In genomic region chr20:58845706-58846105, GRCh38 we compare ENCODE assay signal across 20 cellular contexts. TPM values are rescaled to one million over a fixed set of nuclear protein-coding genes. Genes with fewer than 3 reads are reported as not detected.
DNase-seq lines count a peak whose midpoint lies in the region; ATAC-seq and TF ChIP-seq lines count a peak whose summit lies in the region.
"Had no signal": no experiment of that assay in that cellular context is flagged by ENCODE, and none has a peak within 500 bp of the region (broad histone marks: within the 10 kb centered on the region; RNA-seq: fewer than 3 reads in every experiment).

No MANE protein-coding gene starts in this region.

- no peak for DNase-seq in WTC11 (ENCODE audit: low spot score)
- no peak for DNase-seq in glutamatergic neuron
- DNase-seq in neural crest cell (ENCODE audit: low read depth, low spot score) = no peak
- DNase-seq in type B pancreatic cell (ENCODE audit: extremely low spot score, unreplicated experiment) = no peak
- no peak for DNase-seq in NCI-H2029 (lab: John Stamatoyannopoulos, UW)
- DNase-seq: C1 segment of cervical spinal cord; Calu3; CD4-positive, alpha-beta memory T cell; COR-L47; DMS53; DMS79 treated with DMSO at 0.1 percent for 48 hours; GF-D8; GM23248; H7; HFFc6 had no signal

- H3K4me1 ChIP-seq in HEK293 (ENCODE audit: control insufficient read depth, insufficient read depth, low read length) = no peaks in the 10 kb centered on the region

- TF ChIP-seq CTCF in HEK293 (tag by site-specific recombination; IDR thresholded peaks at IDR 0.05) (no peak), WTC11 (IDR thresholded peaks at IDR 0.05) (no peak), glutamatergic neuron (IDR thresholded peaks at IDR 0.05; ENCODE audit: partially characterized antibody, unreplicated experiment) (no peak), neural crest cell (conservative IDR thresholded peaks at IDR 0.05) (no peak), type B pancreatic cell (conservative IDR thresholded peaks at IDR 0.05) (no peak)

- peaks cover 6% of the 10 kb centered on the region for H3K27me3 Mint-ChIP-seq in WTC11 (ENCODE audit: low read depth)
- H3K27me3 Mint-ChIP-seq in glutamatergic neuron (ENCODE audit: unreplicated experiment) = peaks cover 8% of the 10 kb centered on the region
- peaks cover 98% of the 10 kb centered on the region for H3K27me3 Mint-ChIP-seq in neural crest cell (ENCODE audit: low read depth)
- H3K27me3 Mint-ChIP-seq in type B pancreatic cell = peaks cover 80% of the 10 kb centered on the region

- CTCF ChIA-PET in HEK293 (lab: Yijun Ruan, JAX) = interaction anchor here (0.9 to 1.8 kb wide), 3 partner anchors 31 to 364 kb away, joined by 3 to 6 read pairs (median 3); no protein-coding TSS in a partner anchor
- CTCF ChIA-PET in WTC11 (lab: Charles Lee) = interaction anchor here (0.6 to 2.4 kb wide), 7 partner anchors 24 to 195 kb away, joined by 3 to 16 read pairs (median 3); partner anchors contain the start of gene STX16

- peak overlapping the region; percentile 88 for H3K27ac Mint-ChIP-seq in WTC11
- no peak overlapping the region for H3K27ac Mint-ChIP-seq in glutamatergic neuron (ENCODE audit: unreplicated experiment)
- no peak overlapping the region for H3K27ac Mint-ChIP-seq in neural crest cell (ENCODE audit: unreplicated experiment)
- no peak overlapping the region for H3K27ac Mint-ChIP-seq in type B pancreatic cell
- H3K27ac Mint-ChIP-seq: CD4-positive, alpha-beta memory T cell; HFFc6 had no signal

- H3K4me1 Mint-ChIP-seq in WTC11 = peaks cover 96% of the 10 kb centered on the region
- peaks cover 37% of the 10 kb centered on the region for H3K4me1 Mint-ChIP-seq in glutamatergic neuron (ENCODE audit: low read depth, unreplicated experiment)
- peaks cover 15% of the 10 kb centered on the region for H3K4me1 Mint-ChIP-seq in neural crest cell
- peaks cover 16% of the 10 kb centered on the region for H3K4me1 Mint-ChIP-seq in type B pancreatic cell (ENCODE audit: unreplicated experiment)

- H3K36me3 Mint-ChIP-seq in WTC11 (peaks cover 57% of the 10 kb centered on the region), glutamatergic neuron (ENCODE audit: unreplicated experiment) (peaks cover 4% of the 10 kb centered on the region), neural crest cell (ENCODE audit: low read depth) (peaks cover 12% of the 10 kb centered on the region), type B pancreatic cell (peaks cover 23% of the 10 kb centered on the region)
- H3K36me3 Mint-ChIP-seq: CD4-positive, alpha-beta memory T cell had no signal

- no peak overlapping the region for H3K4me3 ChIP-seq in HEK293 (ENCODE audit: low read depth, low read length)
- H3K4me3 ChIP-seq: GM23248 had no signal

- peaks cover 0 to 80% of the 10 kb centered on the region in 2 experiments; a peak in 2 of 3 replicates for H3K36me3 ChIP-seq in HEK293 (ENCODE audit: control insufficient read depth in 2 of 2, insufficient read depth in 1 of 2, low read length in 2 of 2)

- no peaks in the 10 kb centered on the region for H3K9me3 Mint-ChIP-seq in WTC11
- peaks cover 2% of the 10 kb centered on the region for H3K9me3 Mint-ChIP-seq in glutamatergic neuron (ENCODE audit: unreplicated experiment)
- H3K9me3 Mint-ChIP-seq in neural crest cell = no peaks in the 10 kb centered on the region
- no peaks in the 10 kb centered on the region for H3K9me3 Mint-ChIP-seq in type B pancreatic cell
- H3K9me3 Mint-ChIP-seq: CD4-positive, alpha-beta memory T cell; HFFc6 had no signal

- no peak for ATAC-seq in WTC11
- no peak for ATAC-seq in GM21825 (IDR thresholded peaks at IDR 0.05; ENCODE audit: unreplicated experiment)
- no peak for ATAC-seq in activated CD4-positive, CD25-positive, alpha-beta regulatory T cell treated with anti-CD3 and anti-CD28 coated beads, Interleukin-2, amount 50 U/mL, for 24 hours
- ATAC-seq: HCT116 had no signal

- H3K9me3 ChIP-seq in HEK293 (ENCODE audit: control insufficient read depth, insufficient read depth, low read depth, low read length) = no peaks in the 10 kb centered on the region

- no peak overlapping the region for H3K27ac ChIP-seq in HEK293 (ENCODE audit: extremely low read depth, low read depth, low read length)
- H3K27ac ChIP-seq: GM23248 had no signal

- POLR2A ChIA-PET in HEK293 (lab: Yijun Ruan, JAX) (interaction anchor here (1.7 kb wide), 1 partner anchor 11 kb away, joined by 3 read pairs; no protein-coding TSS in a partner anchor), WTC11 (lab: Charles Lee) (no interaction called here)

- peak overlapping the region; percentile 22 for H3K4me3 Mint-ChIP-seq in WTC11
- H3K4me3 Mint-ChIP-seq in glutamatergic neuron (ENCODE audit: unreplicated experiment) = peak overlapping the region; percentile 50
- H3K4me3 Mint-ChIP-seq in neural crest cell = peak overlapping the region; percentile 5
- no peak overlapping the region for H3K4me3 Mint-ChIP-seq in type B pancreatic cell
- H3K4me3 Mint-ChIP-seq: CD4-positive, alpha-beta memory T cell; HFFc6 had no signal

TF ChIP-seq in HEK293, 187 proteins besides CTCF, POLR2A, EP300 and RAD21 (continues in another document):
- TF ChIP-seq MEIS1 (CRISPR knock-in tag; IDR thresholded peaks at IDR 0.05; ENCODE audit: borderline replicate concordance) (no peak), SETDB1 (IDR thresholded peaks at IDR 0.05; ENCODE audit: insufficient read length, low read length) (no peak), ZSCAN18 (tag by site-specific recombination; IDR thresholded peaks at IDR 0.05) (no peak), ZNF658 (tag by site-specific recombination; IDR thresholded peaks at IDR 0.05) (no peak), ZNF19 (tag by site-specific recombination; IDR thresholded peaks at IDR 0.05; ENCODE audit: low read depth) (no peak), GFI1B (tag by site-specific recombination; IDR thresholded peaks at IDR 0.05) (no peak), HOXC10 (CRISPR knock-in tag; IDR thresholded peaks at IDR 0.05) (no peak), KLF17 (tag by site-specific recombination; IDR thresholded peaks at IDR 0.05) (no peak), ZNF837 (tag by site-specific recombination; IDR thresholded peaks at IDR 0.05) (no peak), ZNF350 (tag by site-specific recombination; IDR thresholded peaks at IDR 0.05) (no peak)

TF ChIP-seq in WTC11, 78 proteins besides CTCF, POLR2A, EP300 and RAD21:
- TF ChIP-seq EMX1 (CRISPR knock-in tag; IDR thresholded peaks at IDR 0.05) = no peak

RNA-seq across cellular contexts. Expression of gene GNAS-AS1, which starts 5.0 kb away (rescaled TPM):
- total RNA-seq in WTC11 (2021) = 12.2 to 13.4 TPM (median 12.8 TPM) in 3 replicates
- total RNA-seq in glutamatergic neuron (ENCODE audit: unreplicated experiment) = 11.7 TPM
- total RNA-seq in neural crest cell = 3.8 and 6.3 TPM in 2 replicates
- total RNA-seq in type B pancreatic cell (ENCODE audit: low replicate concordance) = 1.7 and 6.1 TPM in 2 replicates
- total RNA-seq: G401 had no signal

RNA-seq across cellular contexts. Expression of gene GNAS, which starts 6.8 kb away (rescaled TPM):
- total RNA-seq in WTC11 (2021) (868 to 954 TPM (median 912 TPM) in 3 replicates), glutamatergic neuron (ENCODE audit: unreplicated experiment) (1,989 TPM), neural crest cell (1,339 and 1,425 TPM in 2 replicates), type B pancreatic cell (ENCODE audit: low replicate concordance) (1,005 and 1,406 TPM in 2 replicates)
